Comparison of ENCODE assay signal across 8 cellular contexts in genomic region chr11:20397281-20397680, GRCh38. TPM values are rescaled to one million over a fixed set of nuclear protein-coding genes. Genes with fewer than 3 reads are reported as not detected.
DNase-seq lines count a peak whose midpoint lies in the region; ATAC-seq and TF ChIP-seq lines count a peak whose summit lies in the region.

No MANE protein-coding gene starts in this region.

- H3K4me3 ChIP-seq in brain microvascular endothelial cell (ENCODE audit: low read depth, low read length) (no peak overlapping the region), lower lobe of right lung (no peak overlapping the region)

- H3K27ac ChIP-seq in brain microvascular endothelial cell (no peak overlapping the region), lower lobe of right lung (no peak overlapping the region)

- in situ Hi-C loops in brain microvascular endothelial cell (cut with HindIII; ENCODE audit: low pct_ligation_motif_present, low sequenced_read_pairs), result no loop called here

- no peaks in the 10 kb centered on the region for H3K27me3 ChIP-seq in brain microvascular endothelial cell (replicated peaks)
- H3K27me3 ChIP-seq in lower lobe of right lung (ENCODE audit: low read depth), result no peaks in the 10 kb centered on the region

- TF ChIP-seq CTCF in GM20000 (IDR thresholded peaks at IDR 0.05; ENCODE audit: extremely low read depth, missing control alignments) (peak; percentile 23), brain microvascular endothelial cell (IDR thresholded peaks at IDR 0.05; ENCODE audit: low read depth, low read length, missing control alignments) (peak; percentile 67), lower lobe of right lung (IDR thresholded peaks at IDR 0.05) (peak; percentile 50)

- H3K4me1 ChIP-seq in lower lobe of right lung, result no peaks in the 10 kb centered on the region

- peak; percentile 41 to 73 for ATAC-seq in activated CD4-positive, CD25-positive, alpha-beta regulatory T cell treated with anti-CD3 and anti-CD28 coated beads, Interleukin-2, amount 50 U/mL, for 24 hours
- ATAC-seq in HG03469 (IDR thresholded peaks at IDR 0.05; ENCODE audit: unreplicated experiment) (peak; percentile 90), lower lobe of right lung (no peak)

- DNase-seq in activated CD4-positive, CD25-positive, alpha-beta regulatory T cell (lab: John Stamatoyannopoulos, UW), result no peak
- DNase-seq in GM20000 (ENCODE audit: low spot score) (peak; percentile 35), NCI-H82 (lab: John Stamatoyannopoulos, UW) (peak; percentile 70), brain microvascular endothelial cell (peak; percentile 47), lower lobe of right lung (no peak), occipital lobe (lab: John Stamatoyannopoulos, UW) (no peak)

- intact Hi-C loops in lower lobe of right lung (cut with DNase I), result no loop called here

- H3K36me3 ChIP-seq in brain microvascular endothelial cell (replicated peaks) (peaks cover 3% of the 10 kb centered on the region), lower lobe of right lung (peaks cover 59% of the 10 kb centered on the region)

- no peaks in the 10 kb centered on the region for H3K9me3 ChIP-seq in lower lobe of right lung

RNA-seq across cellular contexts. Expression of gene PRMT3, which starts 9.8 kb away (rescaled TPM):
- total RNA-seq in lower lobe of right lung (10.6 TPM), occipital lobe (27.6 TPM)

RNA-seq across cellular contexts. Expression of gene HTATIP2, which starts 33.8 kb away (rescaled TPM):
- total RNA-seq in lower lobe of right lung, result 54.4 TPM
- 6.1 TPM for total RNA-seq in occipital lobe

Comparison
In these comparisons a context has a peak if more than half of its experiments do, and no peak if none do; other contexts are left out.
1. ATAC-seq: peak in activated CD4-positive, CD25-positive, alpha-beta regulatory T cell treated with anti-CD3 and anti-CD28 coated beads, Interleukin-2, amount 50 U/mL, for 24 hours (2 of 2) and HG03469 (single experiment); none in lower lobe of right lung (0 of 2).
2. DNase-seq: peak in GM20000 (single experiment), NCI-H82 (single experiment) and brain microvascular endothelial cell (single experiment); none in activated CD4-positive, CD25-positive, alpha-beta regulatory T cell (0 of 4), lower lobe of right lung (single experiment) and occipital lobe (single experiment).
3. Peak in every context shown above with its lines, with median percentiles within 50 percentile points of each other: CTCF ChIP-seq.